In genomic region chr14:67943947-67944346, GRCh38 we compare ENCODE assay signal across 1 cellular context.
TF ChIP-seq lines count a peak whose summit lies in the region.

No MANE protein-coding gene starts in this region.

TF ChIP-seq in HEK293, 187 proteins besides CTCF, POLR2A, EP300 and RAD21 (continued from another document and continues in another):
- no peak for TF ChIP-seq TSHZ1 (tag by site-specific recombination; IDR thresholded peaks at IDR 0.05; ENCODE audit: borderline replicate concordance)
- TF ChIP-seq ZNF184 (tag by site-specific recombination; IDR thresholded peaks at IDR 0.05), result no peak
- peak; percentile 54 for TF ChIP-seq ZNF341 (tag by site-specific recombination; IDR thresholded peaks at IDR 0.05; ENCODE audit: low read depth)
- no peak for TF ChIP-seq ATF2 (tag by site-specific recombination; IDR thresholded peaks at IDR 0.05; ENCODE audit: low read depth)
- no peak for TF ChIP-seq ZNF580 (tag by site-specific recombination; IDR thresholded peaks at IDR 0.05)
- TF ChIP-seq ZNF19 (tag by site-specific recombination; IDR thresholded peaks at IDR 0.05; ENCODE audit: low read depth), result no peak
- TF ChIP-seq, protein P1, sequence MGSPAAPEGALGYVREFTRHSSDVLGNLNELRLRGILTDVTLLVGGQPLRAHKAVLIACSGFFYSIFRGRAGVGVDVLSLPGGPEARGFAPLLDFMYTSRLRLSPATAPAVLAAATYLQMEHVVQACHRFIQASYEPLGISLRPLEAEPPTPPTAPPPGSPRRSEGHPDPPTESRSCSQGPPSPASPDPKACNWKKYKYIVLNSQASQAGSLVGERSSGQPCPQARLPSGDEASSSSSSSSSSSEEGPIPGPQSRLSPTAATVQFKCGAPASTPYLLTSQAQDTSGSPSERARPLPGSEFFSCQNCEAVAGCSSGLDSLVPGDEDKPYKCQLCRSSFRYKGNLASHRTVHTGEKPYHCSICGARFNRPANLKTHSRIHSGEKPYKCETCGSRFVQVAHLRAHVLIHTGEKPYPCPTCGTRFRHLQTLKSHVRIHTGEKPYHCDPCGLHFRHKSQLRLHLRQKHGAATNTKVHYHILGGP (tag by site-specific recombination; IDR thresholded peaks at IDR 0.05), result peak; percentile 93
- TF ChIP-seq ZNF48 (tag by site-specific recombination; IDR thresholded peaks at IDR 0.05), result no peak
- no peak for TF ChIP-seq ZNF624 (tag by site-specific recombination; IDR thresholded peaks at IDR 0.05)
- no peak for TF ChIP-seq ZNF280D (tag by site-specific recombination; IDR thresholded peaks at IDR 0.05)
- TF ChIP-seq ZNF585B (tag by site-specific recombination; IDR thresholded peaks at IDR 0.05), result no peak
- no peak for TF ChIP-seq WT1 (tag by site-specific recombination; IDR thresholded peaks at IDR 0.05)
- no peak for TF ChIP-seq GFI1B (tag by site-specific recombination; IDR thresholded peaks at IDR 0.05)
- peak; percentile 41; the same call in 1 of the 2 replicates for TF ChIP-seq ZNF391 (tag by site-specific recombination; IDR thresholded peaks at IDR 0.05; ENCODE audit: borderline replicate concordance, low read depth)
- TF ChIP-seq ZNF114 (tag by site-specific recombination; IDR thresholded peaks at IDR 0.05), result no peak
- no peak for TF ChIP-seq ZNF791 (tag by site-specific recombination; IDR thresholded peaks at IDR 0.05)
- no peak for TF ChIP-seq ZNF658 (tag by site-specific recombination; IDR thresholded peaks at IDR 0.05)
- TF ChIP-seq HIC1 (tag by site-specific recombination; IDR thresholded peaks at IDR 0.05), result no peak
- TF ChIP-seq ZNF211 (tag by site-specific recombination; IDR thresholded peaks at IDR 0.05; ENCODE audit: low read depth), result no peak
- TF ChIP-seq TRIM28 (IDR thresholded peaks at IDR 0.05; ENCODE audit: borderline replicate concordance, low read length), result no peak
- TF ChIP-seq ZBTB11 (tag by site-specific recombination; conservative IDR thresholded peaks at IDR 0.05; ENCODE audit: low read depth), result no peak
- no peak for TF ChIP-seq SP3 (tag by site-specific recombination; IDR thresholded peaks at IDR 0.05)
- TF ChIP-seq MEIS1 (CRISPR knock-in tag; IDR thresholded peaks at IDR 0.05; ENCODE audit: borderline replicate concordance), result no peak
- TF ChIP-seq, protein P2, sequence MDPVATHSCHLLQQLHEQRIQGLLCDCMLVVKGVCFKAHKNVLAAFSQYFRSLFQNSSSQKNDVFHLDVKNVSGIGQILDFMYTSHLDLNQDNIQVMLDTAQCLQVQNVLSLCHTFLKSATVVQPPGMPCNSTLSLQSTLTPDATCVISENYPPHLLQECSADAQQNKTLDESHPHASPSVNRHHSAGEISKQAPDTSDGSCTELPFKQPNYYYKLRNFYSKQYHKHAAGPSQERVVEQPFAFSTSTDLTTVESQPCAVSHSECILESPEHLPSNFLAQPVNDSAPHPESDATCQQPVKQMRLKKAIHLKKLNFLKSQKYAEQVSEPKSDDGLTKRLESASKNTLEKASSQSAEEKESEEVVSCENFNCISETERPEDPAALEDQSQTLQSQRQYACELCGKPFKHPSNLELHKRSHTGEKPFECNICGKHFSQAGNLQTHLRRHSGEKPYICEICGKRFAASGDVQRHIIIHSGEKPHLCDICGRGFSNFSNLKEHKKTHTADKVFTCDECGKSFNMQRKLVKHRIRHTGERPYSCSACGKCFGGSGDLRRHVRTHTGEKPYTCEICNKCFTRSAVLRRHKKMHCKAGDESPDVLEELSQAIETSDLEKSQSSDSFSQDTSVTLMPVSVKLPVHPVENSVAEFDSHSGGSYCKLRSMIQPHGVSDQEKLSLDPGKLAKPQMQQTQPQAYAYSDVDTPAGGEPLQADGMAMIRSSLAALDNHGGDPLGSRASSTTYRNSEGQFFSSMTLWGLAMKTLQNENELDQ (tag by site-specific recombination; IDR thresholded peaks at IDR 0.05; ENCODE audit: low read depth), result no peak
- TF ChIP-seq, protein P3, sequence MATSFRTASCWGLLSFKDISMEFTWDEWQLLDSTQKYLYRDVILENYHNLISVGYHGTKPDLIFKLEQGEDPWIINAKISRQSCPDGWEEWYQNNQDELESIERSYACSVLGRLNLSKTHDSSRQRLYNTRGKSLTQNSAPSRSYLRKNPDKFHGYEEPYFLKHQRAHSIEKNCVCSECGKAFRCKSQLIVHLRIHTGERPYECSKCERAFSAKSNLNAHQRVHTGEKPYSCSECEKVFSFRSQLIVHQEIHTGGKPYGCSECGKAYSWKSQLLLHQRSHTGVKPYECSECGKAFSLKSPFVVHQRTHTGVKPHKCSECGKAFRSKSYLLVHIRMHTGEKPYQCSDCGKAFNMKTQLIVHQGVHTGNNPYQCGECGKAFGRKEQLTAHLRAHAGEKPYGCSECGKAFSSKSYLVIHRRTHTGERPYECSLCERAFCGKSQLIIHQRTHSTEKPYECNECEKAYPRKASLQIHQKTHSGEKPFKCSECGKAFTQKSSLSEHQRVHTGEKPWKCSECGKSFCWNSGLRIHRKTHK (tag by site-specific recombination; IDR thresholded peaks at IDR 0.05), result no peak
- 0 out of 2 replicates have a peak, but pooled peaks have one; percentile 21 for TF ChIP-seq EGR2 (tag by site-specific recombination; IDR thresholded peaks at IDR 0.05; ENCODE audit: low read depth)
- TF ChIP-seq ZNF707 (tag by site-specific recombination; IDR thresholded peaks at IDR 0.05), result no peak
- TF ChIP-seq ZNF2 (tag by site-specific recombination; IDR thresholded peaks at IDR 0.05), result 0 out of 2 replicates have a peak, but pooled peaks have one; percentile 52
- no peak for TF ChIP-seq ZNF248 (tag by site-specific recombination; IDR thresholded peaks at IDR 0.05)
- no peak for TF ChIP-seq ZNF214 (tag by site-specific recombination; IDR thresholded peaks at IDR 0.05; ENCODE audit: borderline replicate concordance)
- TF ChIP-seq ZNF610 (tag by site-specific recombination; IDR thresholded peaks at IDR 0.05; ENCODE audit: borderline replicate concordance), result no peak
- TF ChIP-seq FEZF1 (tag by site-specific recombination; IDR thresholded peaks at IDR 0.05), result no peak
- no peak for TF ChIP-seq YY1 (tag by site-specific recombination; IDR thresholded peaks at IDR 0.05)
- TF ChIP-seq HOXD13 (CRISPR knock-in tag; IDR thresholded peaks at IDR 0.05; ENCODE audit: borderline replicate concordance), result no peak
- no peak for TF ChIP-seq GLIS1 (tag by site-specific recombination; IDR thresholded peaks at IDR 0.05)
- TF ChIP-seq KLF8 (tag by site-specific recombination; IDR thresholded peaks at IDR 0.05), result no peak
- no peak for TF ChIP-seq KLF7 (tag by site-specific recombination; IDR thresholded peaks at IDR 0.05; ENCODE audit: borderline replicate concordance)
- no peak for TF ChIP-seq PRDM1 (tag by site-specific recombination; IDR thresholded peaks at IDR 0.05)
- TF ChIP-seq ZNF266 (tag by site-specific recombination; IDR thresholded peaks at IDR 0.05; ENCODE audit: low read depth), result no peak
- no peak for TF ChIP-seq ZNF677 (tag by site-specific recombination; IDR thresholded peaks at IDR 0.05)
- no peak for TF ChIP-seq ZNF155 (tag by site-specific recombination; IDR thresholded peaks at IDR 0.05)
- no peak for TF ChIP-seq ZFP41 (tag by site-specific recombination; IDR thresholded peaks at IDR 0.05; ENCODE audit: borderline replicate concordance)
- TF ChIP-seq ZNF792 (tag by site-specific recombination; IDR thresholded peaks at IDR 0.05), result no peak
- no peak for TF ChIP-seq SCRT1 (tag by site-specific recombination; IDR thresholded peaks at IDR 0.05; ENCODE audit: borderline replicate concordance)
- peak; percentile 64 for TF ChIP-seq ZFHX2 (tag by site-specific recombination; conservative IDR thresholded peaks at IDR 0.05)
- TF ChIP-seq ZNF600 (tag by site-specific recombination; IDR thresholded peaks at IDR 0.05), result no peak
- TF ChIP-seq ZNF629 (tag by site-specific recombination; IDR thresholded peaks at IDR 0.05), result no peak
